In genomic region chr2:45102579-45103117, GRCh38 we compare ENCODE assay signal across 24 cellular contexts.
"Had no signal": no experiment of that assay in that cellular context is flagged by ENCODE, and none has a peak within 500 bp of the region (broad histone marks: within the 10 kb centered on the region; RNA-seq: fewer than 3 reads in every experiment).

No MANE protein-coding gene starts in this region.

- ATAC-seq: activated CD8-positive, alpha-beta T cell treated with anti-CD3 and anti-CD28 coated beads for 36 hours; activated naive CD8-positive, alpha-beta T cell treated with anti-CD3 and anti-CD28 coated beads, Interleukin-2, amount 50 U/mL, for 24 hours had no signal

- FAIRE-seq: RCC 7860 had no signal

- H3K27me3 ChIP-seq: brain microvascular endothelial cell, cardiac muscle cell had no signal

- H3K9me3 ChIP-seq: MG63 had no signal

- H3K36me3 ChIP-seq: brain microvascular endothelial cell, cardiac muscle cell, MG63, WERI-Rb-1 had no signal

- H3K4me3 ChIP-seq: cardiac muscle cell, MG63 had no signal

- DNase-seq: activated CD4-positive, alpha-beta T cell treated with anti-CD3 and anti-CD28 coated beads for 1 hour; activated CD4-positive, alpha-beta T cell treated with anti-CD3 and anti-CD28 coated beads for 48 hours; activated CD4-positive, alpha-beta T cell treated with anti-CD3 and anti-CD28 coated beads, Interleukin-2, amount 50 U/mL, for 4 hours; activated CD4-positive, CD25-positive, alpha-beta regulatory T cell; activated CD8-positive, alpha-beta T cell treated with anti-CD3 and anti-CD28 coated beads for 36 hours; activated naive CD4-positive, alpha-beta T cell treated with anti-CD3 and anti-CD28 coated beads, Interleukin-2, amount 10 ng/mL, durations not matched to agents 7 days and 5 days; activated naive CD8-positive, alpha-beta T cell treated with anti-CD3 and anti-CD28 coated beads, Interleukin-2, amount 50 U/mL, for 24 hours; activated T-cell treated with anti-CD3 and anti-CD28 coated beads, Interleukin-2, amount 50 U/mL, for 24 hours; aorta; brain microvascular endothelial cell; Karpas-422; MG63; MV-4-11; NCI-H1092; NCI-H1436 treated with DMSO at 0.1 percent for 48 hours; NCI-H1694 treated with DMSO at 0.1 percent for 48 hours; NCI-H2029; NCI-H345; NCI-H524 treated with DMSO at 0.1 percent for 48 hours; Right ventricle myocardium superior; T1000; WERI-Rb-1 had no signal

- H3K27ac ChIP-seq: brain microvascular endothelial cell, cardiac muscle cell, WERI-Rb-1 had no signal
